22 cellular contexts compared by ENCODE assay signal in the genomic region with DNA sequence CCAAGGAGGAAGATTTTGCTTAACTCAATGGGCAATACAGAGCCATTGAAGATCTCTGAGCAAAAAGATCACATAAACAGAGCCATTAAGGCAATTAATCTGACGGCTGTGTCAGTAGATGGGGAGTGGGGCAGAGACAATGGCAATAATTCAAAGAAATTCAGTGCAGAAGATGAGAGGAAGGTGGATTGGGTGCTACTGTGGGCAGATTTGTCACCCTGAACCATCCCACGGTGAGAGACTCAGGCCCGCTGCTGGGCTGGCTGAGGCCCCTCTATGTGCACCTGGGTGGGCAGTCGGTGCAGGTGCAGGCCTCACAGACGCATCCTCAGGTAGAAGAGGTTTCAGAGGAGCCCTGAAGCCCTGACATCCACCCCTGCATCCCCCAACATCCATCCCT.
DNase-seq lines count a peak whose midpoint lies in the region; ATAC-seq and TF ChIP-seq lines count a peak whose summit lies in the region.
"Had no signal": no experiment of that assay in that cellular context is flagged by ENCODE, and none has a peak within 500 bp of the region (broad histone marks: within the 10 kb centered on the region; RNA-seq: fewer than 3 reads in every experiment).

No MANE protein-coding gene starts in this region.

- H3K9ac ChIP-seq in neuronal stem cell (ENCODE audit: low read depth, low read length, poor library complexity), result no peak overlapping the region
- H3K9ac ChIP-seq: BLaER1 treated with 17β-estradiol and CSF1 and Interleukin-3, amounts not matched to agents 10 nM and 100 nM had no signal

- no peak for TF ChIP-seq POLR2A in gastroesophageal sphincter (IDR thresholded peaks at IDR 0.05)

- H3K23ac ChIP-seq in neuronal stem cell (ENCODE audit: low read depth, low read length, poor library complexity), result no peak overlapping the region

- H4K91ac ChIP-seq in neuronal stem cell (ENCODE audit: low read depth, low read length, poor library complexity), result no peak overlapping the region

- H3K27ac ChIP-seq in neuronal stem cell (replicated peaks; ENCODE audit: low read length) (no peak overlapping the region), gastroesophageal sphincter (no peak overlapping the region)
- H3K27ac ChIP-seq: A549; BLaER1 treated with 17β-estradiol and CSF1 and Interleukin-3, amounts not matched to agents 10 nM and 100 nM had no signal

- H3K36me3 ChIP-seq in neuronal stem cell (replicated peaks in 1 of 2; ENCODE audit: control insufficient read depth in 2 of 2, insufficient read depth in 2 of 2, low read length in 2 of 2) (no peaks in the 10 kb centered on the region), gastroesophageal sphincter (no peaks in the 10 kb centered on the region)
- H3K36me3 ChIP-seq: BE2C; BLaER1 treated with 17β-estradiol and CSF1 and Interleukin-3, amounts not matched to agents 10 nM and 100 nM had no signal

- CTCF ChIA-PET in activated CD8-positive, alpha-beta memory T cell treated with anti-CD3 and anti-CD28 coated beads, Interleukin-2, amount 10 ng/mL, durations not matched to agents 7 days and 5 days (lab: Charles Lee), result no interaction called here

- no peak for TF ChIP-seq EP300 in gastroesophageal sphincter (IDR thresholded peaks at IDR 0.05)

- no peak overlapping the region for H3K14ac ChIP-seq in neuronal stem cell (ENCODE audit: low read length)

- H3K79me1 ChIP-seq in neuronal stem cell (ENCODE audit: low read depth, low read length), result no peaks in the 10 kb centered on the region

- ATAC-seq in activated CD8-positive, alpha-beta memory T cell treated with anti-CD3 and anti-CD28 coated beads, Interleukin-2, amount 10 ng/mL, durations not matched to agents 7 days and 5 days, result no peak
- no peak for ATAC-seq in gastroesophageal sphincter
- ATAC-seq: A549, GM23338, HCT116 had no signal

- no peaks in the 10 kb centered on the region for H3K9me3 Mint-ChIP-seq in activated CD8-positive, alpha-beta memory T cell treated with anti-CD3 and anti-CD28 coated beads, Interleukin-2, amount 10 ng/mL, durations not matched to agents 7 days and 5 days (ENCODE audit: low read depth)
- H3K9me3 Mint-ChIP-seq in brain, result peaks cover 5 to 19% (median 10%) of the 10 kb centered on the region in 5 experiments
- peaks cover 9% of the 10 kb centered on the region for H3K9me3 Mint-ChIP-seq in glutamatergic neuron (ENCODE audit: unreplicated experiment)

- H3K4me3 Mint-ChIP-seq in activated CD8-positive, alpha-beta memory T cell treated with anti-CD3 and anti-CD28 coated beads, Interleukin-2, amount 10 ng/mL, durations not matched to agents 7 days and 5 days, result no peak overlapping the region
- no peak overlapping the region for H3K4me3 Mint-ChIP-seq in brain
- peak overlapping the region; percentile 40 for H3K4me3 Mint-ChIP-seq in glutamatergic neuron (ENCODE audit: unreplicated experiment)
- H3K4me3 Mint-ChIP-seq: CD14-positive monocyte; CD4-positive, alpha-beta T cell; CD8-positive, alpha-beta memory T cell; GM23338; H9 had no signal

- no peak overlapping the region for H2BK15ac ChIP-seq in neuronal stem cell (ENCODE audit: low read length)

- no peak overlapping the region for H2BK12ac ChIP-seq in neuronal stem cell (ENCODE audit: low read length)

- no peaks in the 10 kb centered on the region for H3K27me3 ChIP-seq in neuronal stem cell (ENCODE audit: control insufficient read depth in 3 of 3, insufficient read depth in 3 of 3, low read depth in 1 of 3, low read length in 3 of 3)
- H3K27me3 ChIP-seq in gastroesophageal sphincter, result peaks cover 4% of the 10 kb centered on the region
- H3K27me3 ChIP-seq: BE2C; BLaER1 treated with 17β-estradiol and CSF1 and Interleukin-3, amounts not matched to agents 10 nM and 100 nM had no signal

- DNase-seq in activated CD8-positive, alpha-beta memory T cell treated with anti-CD3 and anti-CD28 coated beads, Interleukin-2, amount 10 ng/mL, durations not matched to agents 7 days and 5 days, result peak; percentile 16
- DNase-seq in activated CD8-positive, alpha-beta memory T cell treated with anti-CD3 and anti-CD28 coated beads, Interleukin-2, amount 50 U/mL, for 48 hours, result no peak
- DNase-seq in glutamatergic neuron (no peak), neuronal stem cell (ENCODE audit: low spot score) (no peak), anterior cingulate cortex (lab: John Stamatoyannopoulos, UW) (no peak)
- DNase-seq: 8988T; ACHN; AML-193; CD4-positive, alpha-beta T cell; CD8-positive, alpha-beta memory T cell; DMS 273 treated with DMSO at 0.1 percent for 48 hours; EL; GF-D8; H9 had no signal

- no peaks in the 10 kb centered on the region for H3K4me1 ChIP-seq in neuronal stem cell (ENCODE audit: control insufficient read depth in 2 of 2, insufficient read depth in 1 of 2, low read depth in 1 of 2, low read length in 2 of 2)
- no peaks in the 10 kb centered on the region for H3K4me1 ChIP-seq in gastroesophageal sphincter
- H3K4me1 ChIP-seq: A549; BLaER1 treated with 17β-estradiol and CSF1 and Interleukin-3, amounts not matched to agents 10 nM and 100 nM had no signal

- H3K4me2 ChIP-seq in neuronal stem cell (ENCODE audit: insufficient read depth, low read length, poor library complexity, severe bottlenecking), result no peak overlapping the region
- H3K4me2 ChIP-seq: A549; BLaER1 treated with 17β-estradiol and CSF1 and Interleukin-3, amounts not matched to agents 10 nM and 100 nM; GM23338 had no signal

- H3K4me3 ChIP-seq in neuronal stem cell (ENCODE audit: low read length in 2 of 2) (no peak overlapping the region), gastroesophageal sphincter (no peak overlapping the region)
- H3K4me3 ChIP-seq: A549; BLaER1 treated with 17β-estradiol and CSF1 and Interleukin-3, amounts not matched to agents 10 nM and 100 nM; GM23338 had no signal

- no peak overlapping the region for H3K27ac Mint-ChIP-seq in activated CD8-positive, alpha-beta memory T cell treated with anti-CD3 and anti-CD28 coated beads, Interleukin-2, amount 10 ng/mL, durations not matched to agents 7 days and 5 days
- H3K27ac Mint-ChIP-seq in brain (peak overlapping the region in 3 of 5 experiments; percentile 63 to 82 (median 76)), glutamatergic neuron (ENCODE audit: unreplicated experiment) (peak overlapping the region; percentile 98)
- H3K27ac Mint-ChIP-seq: CD14-positive monocyte; CD4-positive, alpha-beta T cell; CD8-positive, alpha-beta memory T cell; GM23338; H9 had no signal

- H4K8ac ChIP-seq in neuronal stem cell (ENCODE audit: low read depth, low read length), result no peak overlapping the region

- H2BK5ac ChIP-seq in neuronal stem cell (ENCODE audit: low read length), result no peak overlapping the region

- TF ChIP-seq CTCF in brain (conservative IDR thresholded peaks at IDR 0.05) (no peak), glutamatergic neuron (IDR thresholded peaks at IDR 0.05; ENCODE audit: partially characterized antibody, unreplicated experiment) (no peak), gastroesophageal sphincter (IDR thresholded peaks at IDR 0.05) (no peak)

- no peak overlapping the region for H2AFZ ChIP-seq in neuronal stem cell (ENCODE audit: low read length)

- H3K18ac ChIP-seq in neuronal stem cell (ENCODE audit: low read length), result peak overlapping the region; percentile 35

- no peaks in the 10 kb centered on the region for H3K4me1 Mint-ChIP-seq in activated CD8-positive, alpha-beta memory T cell treated with anti-CD3 and anti-CD28 coated beads, Interleukin-2, amount 10 ng/mL, durations not matched to agents 7 days and 5 days
- H3K4me1 Mint-ChIP-seq in brain, result peaks cover 29% of the 10 kb centered on the region
- H3K4me1 Mint-ChIP-seq in glutamatergic neuron (ENCODE audit: low read depth, unreplicated experiment), result peaks cover 24% of the 10 kb centered on the region
- H3K4me1 Mint-ChIP-seq: CD14-positive monocyte; CD8-positive, alpha-beta memory T cell; GM23338; H9 had no signal

- no peaks in the 10 kb centered on the region for H3K27me3 Mint-ChIP-seq in activated CD8-positive, alpha-beta memory T cell treated with anti-CD3 and anti-CD28 coated beads, Interleukin-2, amount 10 ng/mL, durations not matched to agents 7 days and 5 days
- H3K27me3 Mint-ChIP-seq in brain, result peaks cover 4% of the 10 kb centered on the region
- H3K27me3 Mint-ChIP-seq in glutamatergic neuron (ENCODE audit: unreplicated experiment), result peaks cover 2% of the 10 kb centered on the region

- H3K36me3 Mint-ChIP-seq in activated CD8-positive, alpha-beta memory T cell treated with anti-CD3 and anti-CD28 coated beads, Interleukin-2, amount 10 ng/mL, durations not matched to agents 7 days and 5 days, result no peaks in the 10 kb centered on the region
- no peaks in the 10 kb centered on the region for H3K36me3 Mint-ChIP-seq in brain
- peaks cover 19% of the 10 kb centered on the region for H3K36me3 Mint-ChIP-seq in glutamatergic neuron (ENCODE audit: unreplicated experiment)
- H3K36me3 Mint-ChIP-seq: CD14-positive monocyte; CD8-positive, alpha-beta memory T cell had no signal

- no peak overlapping the region for H2AK5ac ChIP-seq in neuronal stem cell (ENCODE audit: low read depth, low read length)

- H3K4ac ChIP-seq in neuronal stem cell (ENCODE audit: low read length), result no peak overlapping the region

- no peaks in the 10 kb centered on the region for H3K9me3 ChIP-seq in neuronal stem cell (replicated peaks in 1 of 2; ENCODE audit: control insufficient read depth in 2 of 2, insufficient read depth in 1 of 2, low read depth in 1 of 2, low read length in 2 of 2)
- H3K9me3 ChIP-seq in gastroesophageal sphincter, result peaks cover 0 to 19% (median 0%) of the 10 kb centered on the region in 3 donors
- H3K9me3 ChIP-seq: BE2C had no signal

- no CpG with 5 or more reads among the region's 5 CpGs for WGBS in neuronal stem cell (ENCODE audit: extremely low coverage in 2 of 2, insufficient read length in 2 of 2, insufficient replicate concordance in 1 of 2), 2 donors
- WGBS in gastroesophageal sphincter (ENCODE audit: low coverage in 1 of 2), 2 donors, result 72 to 79% methylated on average over 3 to 5 of the region's 5 CpGs

- H2BK120ac ChIP-seq in neuronal stem cell (ENCODE audit: low read depth, low read length), result no peak overlapping the region
